In genomic region chr7:139182363-139182762, GRCh38 we compare ENCODE assay signal across 21 cellular contexts.
"Had no signal": no experiment of that assay in that cellular context is flagged by ENCODE, and none has a peak within 500 bp of the region (broad histone marks: within the 10 kb centered on the region; RNA-seq: fewer than 3 reads in every experiment).

No MANE protein-coding gene starts in this region.

- H3K27me3 ChIP-seq: brain microvascular endothelial cell, colonic mucosa, foreskin keratinocyte, stomach, testis had no signal

- FAIRE-seq: keratinocyte, TTC549 had no signal

- H3K4me3 ChIP-seq: colonic mucosa, lower lobe of right lung, smooth muscle cell, stomach, testis had no signal

- DNase-seq: activated CD4-positive, alpha-beta T cell treated with anti-CD3 and anti-CD28 coated beads, Interleukin-2, amount 10 ng/mL, durations not matched to agents 7 days and 5 days; activated CD8-positive, alpha-beta memory T cell treated with anti-CD3 and anti-CD28 coated beads, Interleukin-2, amount 50 U/mL, for 4 hours; activated CD8-positive, alpha-beta T cell treated with anti-CD3 and anti-CD28 coated beads, Interleukin-2, amount 10 ng/mL, durations not matched to agents 7 days and 5 days; activated naive CD4-positive, alpha-beta T cell treated with anti-CD3 and anti-CD28 coated beads, Interleukin-2, amount 10 ng/mL, durations not matched to agents 7 days and 5 days; activated T-cell treated with anti-CD3 and anti-CD28 coated beads, Interleukin-2, amount 50 U/mL, for 4 hours; aorta; brain microvascular endothelial cell; central memory CD4-positive, alpha-beta T cell; colonic mucosa; foreskin keratinocyte; hypothalamus; lower lobe of right lung; nucleus accumbens; stimulated activated CD4-positive, alpha-beta T cell treated with anti-CD3 and anti-CD28 coated beads, Interleukin-4, amount 100 ng/mL, for 1 hour; stomach; testis had no signal

- H3K9me3 ChIP-seq: colonic mucosa, lower lobe of right lung, stomach, testis had no signal

- ATAC-seq: activated CD8-positive, alpha-beta T cell treated with anti-CD3 and anti-CD28 coated beads, Interleukin-2, amount 10 ng/mL, durations not matched to agents 7 days and 5 days; activated T-cell treated with anti-CD3 and anti-CD28 coated beads, Interleukin-2, amount 50 U/mL, for 4 hours; foreskin keratinocyte; lower lobe of right lung; natural killer cell treated with Interleukin-12 subunit alpha and Interleukin-12 subunit beta and Interleukin-15 and Interleukin-18, amount 100 ng/mL, for 72 hours; sciatic nerve had no signal

- H3K4me1 ChIP-seq: colonic mucosa, foreskin keratinocyte, lower lobe of right lung, stomach, testis had no signal

- H3K4me2 ChIP-seq: smooth muscle cell had no signal

- H3K36me3 ChIP-seq: brain microvascular endothelial cell, colonic mucosa had no signal

- H3K27ac ChIP-seq: brain microvascular endothelial cell, colonic mucosa, foreskin keratinocyte, lower lobe of right lung, stomach, testis had no signal
